In genomic region chr17:42184717-42185496, GRCh38 we compare ENCODE assay signal across 8 cellular contexts. TPM values are rescaled to one million over a fixed set of nuclear protein-coding genes. Genes with fewer than 3 reads are reported as not detected.
DNase-seq lines count a peak whose midpoint lies in the region; ATAC-seq and TF ChIP-seq lines count a peak whose summit lies in the region.

TSS of gene HCRT (minus strand) at chr17:42185452. CDS start at chr17:42185365, 87 bp downstream.

- H3K36me3 Mint-ChIP-seq in stimulated activated naive CD8-positive, alpha-beta T cell treated with anti-CD3 and anti-CD28 coated beads, Interleukin-15, Interleukin-2, amounts not matched to agents 100 ng/mL and 50 ng/mL, for 24 hours (ENCODE audit: low read depth), result no peaks in the 10 kb centered on the region
- H3K36me3 Mint-ChIP-seq in activated naive CD8-positive, alpha-beta T cell treated with anti-CD3 and anti-CD28 coated beads for 36 hours, result no peaks in the 10 kb centered on the region
- H3K36me3 Mint-ChIP-seq in mesothelial cell of epicardium, result no peaks in the 10 kb centered on the region

- no peak for TF ChIP-seq CTCF in mesothelial cell of epicardium (IDR thresholded peaks at IDR 0.05; ENCODE audit: unreplicated experiment)

- peaks cover 50% of the 10 kb centered on the region for H3K4me1 Mint-ChIP-seq in stimulated activated naive CD8-positive, alpha-beta T cell treated with anti-CD3 and anti-CD28 coated beads, Interleukin-15, Interleukin-2, amounts not matched to agents 100 ng/mL and 50 ng/mL, for 24 hours (ENCODE audit: low read depth)
- H3K4me1 Mint-ChIP-seq in activated naive CD8-positive, alpha-beta T cell treated with anti-CD3 and anti-CD28 coated beads for 36 hours, result peaks cover 23% of the 10 kb centered on the region
- H3K4me1 Mint-ChIP-seq in mesothelial cell of epicardium, result peaks cover 9% of the 10 kb centered on the region

- H3K4me3 Mint-ChIP-seq in stimulated activated naive CD8-positive, alpha-beta T cell treated with anti-CD3 and anti-CD28 coated beads, Interleukin-15, Interleukin-2, amounts not matched to agents 100 ng/mL and 50 ng/mL, for 24 hours, result peak within 1 kb of the TSS; percentile 71
- H3K4me3 Mint-ChIP-seq in activated naive CD8-positive, alpha-beta T cell treated with anti-CD3 and anti-CD28 coated beads for 36 hours, result peak within 1 kb of the TSS; percentile 64
- H3K4me3 Mint-ChIP-seq in mesothelial cell of epicardium, result peak within 1 kb of the TSS; percentile 48

- DNase-seq in stimulated activated naive CD8-positive, alpha-beta T cell treated with anti-CD3 and anti-CD28 coated beads, Interleukin-15, Interleukin-2, amounts not matched to agents 100 U/mL and 50 U/mL, for 24 hours, result no peak
- no peak for DNase-seq in activated naive CD8-positive, alpha-beta T cell treated with anti-CD3 and anti-CD28 coated beads for 36 hours
- DNase-seq in mesothelial cell of epicardium (ENCODE audit: low spot score in 2 of 2, unreplicated experiment in 2 of 2) (no peak), NCI-H1930 (lab: John Stamatoyannopoulos, UW) (no peak), hypothalamus (lab: John Stamatoyannopoulos, UW) (no peak), occipital lobe (lab: John Stamatoyannopoulos, UW) (no peak)

- H3K27ac Mint-ChIP-seq in stimulated activated naive CD8-positive, alpha-beta T cell treated with anti-CD3 and anti-CD28 coated beads, Interleukin-15, Interleukin-2, amounts not matched to agents 100 ng/mL and 50 ng/mL, for 24 hours, result peak within 1 kb of the TSS; percentile 63
- H3K27ac Mint-ChIP-seq in activated naive CD8-positive, alpha-beta T cell treated with anti-CD3 and anti-CD28 coated beads for 36 hours, result peak within 1 kb of the TSS; percentile 79
- H3K27ac Mint-ChIP-seq in mesothelial cell of epicardium, result no peak within 1 kb of the TSS

- H3K9me3 Mint-ChIP-seq in stimulated activated naive CD8-positive, alpha-beta T cell treated with anti-CD3 and anti-CD28 coated beads, Interleukin-15, Interleukin-2, amounts not matched to agents 100 ng/mL and 50 ng/mL, for 24 hours, result no peaks in the 10 kb centered on the region
- H3K9me3 Mint-ChIP-seq in activated naive CD8-positive, alpha-beta T cell treated with anti-CD3 and anti-CD28 coated beads for 36 hours, result no peaks in the 10 kb centered on the region
- H3K9me3 Mint-ChIP-seq in mesothelial cell of epicardium, result no peaks in the 10 kb centered on the region

- ATAC-seq in stimulated activated naive CD8-positive, alpha-beta T cell treated with anti-CD3 and anti-CD28 coated beads, Interleukin-15, Interleukin-2, amounts not matched to agents 100 U/mL and 50 U/mL, for 24 hours, result no peak
- no peak for ATAC-seq in GM21528 (IDR thresholded peaks at IDR 0.05; ENCODE audit: low FRiP score, unreplicated experiment)

- peaks cover 13% of the 10 kb centered on the region for H3K27me3 Mint-ChIP-seq in stimulated activated naive CD8-positive, alpha-beta T cell treated with anti-CD3 and anti-CD28 coated beads, Interleukin-15, Interleukin-2, amounts not matched to agents 100 ng/mL and 50 ng/mL, for 24 hours
- H3K27me3 Mint-ChIP-seq in activated naive CD8-positive, alpha-beta T cell treated with anti-CD3 and anti-CD28 coated beads for 36 hours, result peaks cover 29% of the 10 kb centered on the region
- H3K27me3 Mint-ChIP-seq in mesothelial cell of epicardium (ENCODE audit: low read depth), result peaks cover 66% of the 10 kb centered on the region

RNA-seq across cellular contexts. Expression of gene HCRT, which starts in this region (rescaled TPM):
- not detected for total RNA-seq in activated naive CD8-positive, alpha-beta T cell treated with anti-CD3 and anti-CD28 coated beads for 36 hours
- total RNA-seq in mesothelial cell of epicardium (not detected in 3 replicates), occipital lobe (not detected)
